8 cellular contexts compared by ENCODE assay signal in the genomic region with DNA sequence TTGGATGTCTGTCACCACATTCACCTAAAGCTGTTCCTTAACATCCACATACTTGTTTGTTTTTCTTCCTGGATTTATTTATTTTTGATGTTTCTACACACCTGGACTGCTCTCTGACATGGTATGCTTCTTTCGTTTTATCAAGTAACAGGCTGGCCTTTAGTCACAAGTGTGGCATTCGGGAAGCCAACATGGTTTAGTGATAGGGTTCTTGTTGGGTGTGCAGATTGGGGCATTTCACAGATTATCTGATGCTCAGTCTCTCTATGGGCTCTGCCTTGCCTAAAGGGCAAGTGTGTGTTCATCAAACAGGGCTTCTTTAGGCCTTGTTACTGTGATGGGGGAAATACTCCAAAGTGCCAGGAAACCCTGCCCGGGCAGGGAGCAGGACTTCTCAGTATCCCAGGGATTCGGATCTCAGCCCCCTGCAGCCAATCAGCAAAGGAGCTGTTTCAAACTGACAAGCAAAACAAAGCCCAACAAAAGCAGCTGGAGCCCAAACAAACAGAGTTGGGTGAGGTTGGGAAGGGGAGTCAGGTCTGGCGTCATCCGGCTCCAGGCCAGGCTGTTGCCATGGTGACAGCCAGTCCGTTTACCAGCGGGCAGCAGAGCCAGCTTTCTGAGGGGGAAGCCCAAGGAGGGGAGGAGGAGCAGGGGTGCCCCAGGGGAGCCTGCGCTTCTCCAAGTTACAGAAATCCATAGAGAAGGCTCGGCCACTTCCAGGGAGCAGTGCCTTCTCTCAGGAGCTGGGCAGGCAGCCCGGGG. TPM values are rescaled to one million over a fixed set of nuclear protein-coding genes. Genes with fewer than 3 reads are reported as not detected.
DNase-seq lines count a peak whose midpoint lies in the region; ATAC-seq and TF ChIP-seq lines count a peak whose summit lies in the region.

No MANE protein-coding gene starts in this region.

- H3K4me1 Mint-ChIP-seq in activated naive CD8-positive, alpha-beta T cell treated with anti-CD3 and anti-CD28 coated beads for 36 hours: peaks cover 4% of the 10 kb centered on the region

- no peak overlapping the region for H3K4me3 Mint-ChIP-seq in activated naive CD8-positive, alpha-beta T cell treated with anti-CD3 and anti-CD28 coated beads for 36 hours

- H3K36me3 Mint-ChIP-seq in activated naive CD8-positive, alpha-beta T cell treated with anti-CD3 and anti-CD28 coated beads for 36 hours: no peaks in the 10 kb centered on the region

- no peaks in the 10 kb centered on the region for H3K9me3 Mint-ChIP-seq in activated naive CD8-positive, alpha-beta T cell treated with anti-CD3 and anti-CD28 coated beads for 36 hours

- no peak overlapping the region for H3K27ac Mint-ChIP-seq in activated naive CD8-positive, alpha-beta T cell treated with anti-CD3 and anti-CD28 coated beads for 36 hours

- peak overlapping the region; percentile 62 to 84 (median 82) for H3K27ac ChIP-seq in gastroesophageal sphincter

- no peaks in the 10 kb centered on the region for H3K27me3 Mint-ChIP-seq in activated naive CD8-positive, alpha-beta T cell treated with anti-CD3 and anti-CD28 coated beads for 36 hours

- 38% methylated on average over 2 of the region's 11 CpGs; no CpG with 5 or more reads in 1 of the 2 donors for WGBS in gastroesophageal sphincter (ENCODE audit: low coverage in 1 of 2), 2 donors

- TF ChIP-seq EP300 in gastroesophageal sphincter (IDR thresholded peaks at IDR 0.05): no peak

- no peaks in the 10 kb centered on the region for H3K36me3 ChIP-seq in gastroesophageal sphincter

- H3K9me3 ChIP-seq in gastroesophageal sphincter: no peaks in the 10 kb centered on the region

- H3K4me1 ChIP-seq in gastroesophageal sphincter: peaks cover 4 to 44% (median 22%) of the 10 kb centered on the region in 3 donors

- DNase-seq in GOT3 (lab: John Stamatoyannopoulos, UW) (peak; percentile 15), SK-N-DZ (ENCODE audit: low spot score) (peak; percentile 39), occipital lobe (lab: John Stamatoyannopoulos, UW) (peak; percentile 40)
- no peak for DNase-seq in stimulated activated CD4-positive, alpha-beta T cell treated with anti-CD3 and anti-CD28 coated beads, Interleukin-1b, Interleukin-23, amount 100 ng/mL, for 48 hours
- DNase-seq in activated naive CD8-positive, alpha-beta T cell treated with anti-CD3 and anti-CD28 coated beads for 36 hours: no peak

- H3K4me3 ChIP-seq in gastroesophageal sphincter: peak overlapping the region in 1 of 2 donors; percentile 22

- ATAC-seq in gastroesophageal sphincter: peak; percentile 89
- ATAC-seq in GM18873 (IDR thresholded peaks at IDR 0.05; ENCODE audit: low FRiP score, unreplicated experiment): no peak
- ATAC-seq in GM21360 (IDR thresholded peaks at IDR 0.05; ENCODE audit: unreplicated experiment): no peak

- H3K27me3 ChIP-seq in gastroesophageal sphincter: no peaks in the 10 kb centered on the region

- no peak for TF ChIP-seq POLR2A in gastroesophageal sphincter (IDR thresholded peaks at IDR 0.05)

- TF ChIP-seq CTCF in gastroesophageal sphincter (IDR thresholded peaks at IDR 0.05): no peak

RNA-seq across cellular contexts. Expression of a gene that starts 31.8 kb away (rescaled TPM):
- 2.0 and 2.5 TPM in 2 replicates for polyA plus RNA-seq in SK-N-DZ (2014; cell fraction: cytosol; rRNA removed)
- polyA plus RNA-seq in SK-N-DZ (2014; cell fraction: nucleus; rRNA removed): 9.7 and 20.3 TPM in 2 replicates
- total RNA-seq in gastroesophageal sphincter (100 to 1,000 TPM in 3 of 4 donors, 10 to 100 TPM in 1; 78.0 to 286 (median 179) TPM), occipital lobe (51.2 TPM)
- 10 to 100 TPM; 19.5 to 20.0 TPM for total RNA-seq in activated naive CD8-positive, alpha-beta T cell treated with anti-CD3 and anti-CD28 coated beads for 36 hours

Comparison
In these comparisons a context has a peak if more than half of its experiments do, and no peak if none do; other contexts are left out.
1. DNase-seq: peak in GOT3 (single experiment), SK-N-DZ (single experiment) and occipital lobe (single experiment); none in stimulated activated CD4-positive, alpha-beta T cell treated with anti-CD3 and anti-CD28 coated beads, Interleukin-1b, Interleukin-23, amount 100 ng/mL, for 48 hours (single experiment) and activated naive CD8-positive, alpha-beta T cell treated with anti-CD3 and anti-CD28 coated beads for 36 hours (single experiment).